ENCODE assay signal across 26 cellular contexts in genomic region chr13:41182231-41182630, GRCh38.
"Had no signal": no experiment of that assay in that cellular context is flagged by ENCODE, and none has a peak within 500 bp of the region (broad histone marks: within the 10 kb centered on the region; RNA-seq: fewer than 3 reads in every experiment).

No MANE protein-coding gene starts in this region.

- H3K27me3 ChIP-seq: adrenal gland, body of pancreas, dorsolateral prefrontal cortex, esophagus squamous epithelium had no signal

- H3K4me3 ChIP-seq: adrenal gland, body of pancreas, coronary artery, dorsolateral prefrontal cortex, esophagus squamous epithelium had no signal

- ATAC-seq: activated CD4-positive, alpha-beta T cell treated with anti-CD3 and anti-CD28 coated beads for 36 hours; activated CD8-positive, alpha-beta memory T cell treated with anti-CD3 and anti-CD28 coated beads, Interleukin-2, amount 10 ng/mL, durations not matched to agents 7 days and 5 days; activated CD8-positive, alpha-beta T cell treated with anti-CD3 and anti-CD28 coated beads, Interleukin-2, amount 10 ng/mL, durations not matched to agents 7 days and 5 days; activated naive CD8-positive, alpha-beta T cell treated with anti-CD3 and anti-CD28 coated beads, Interleukin-2, amount 50 U/mL, for 24 hours; body of pancreas had no signal

- H3K4me1 ChIP-seq: adrenal gland, body of pancreas, esophagus squamous epithelium had no signal

- FAIRE-seq: frontal cortex had no signal

- H3K9me3 ChIP-seq: adrenal gland, body of pancreas had no signal

- H3K27ac ChIP-seq: adrenal gland, body of pancreas, coronary artery, dorsolateral prefrontal cortex, esophagus squamous epithelium had no signal

- H3K36me3 ChIP-seq: adrenal gland, esophagus squamous epithelium had no signal

- DNase-seq: activated CD4-positive, alpha-beta memory T cell treated with anti-CD3 and anti-CD28 coated beads for 36 hours; activated CD4-positive, alpha-beta T cell treated with anti-CD3 and anti-CD28 coated beads for 36 hours; activated CD4-positive, alpha-beta T cell treated with anti-CD3 and anti-CD28 coated beads, Interleukin-2, amount 10 ng/mL, durations not matched to agents 24 days and 14 days; activated CD4-positive, CD25-positive, alpha-beta regulatory T cell; activated CD4-positive, CD25-positive, alpha-beta regulatory T cell treated with anti-CD3 and anti-CD28 coated beads, Interleukin-2, amount 50 U/mL, for 72 hours; activated CD8-positive, alpha-beta memory T cell treated with anti-CD3 and anti-CD28 coated beads, Interleukin-2, amount 10 ng/mL, durations not matched to agents 7 days and 5 days; activated CD8-positive, alpha-beta memory T cell treated with anti-CD3 and anti-CD28 coated beads, Interleukin-2, amount 50 U/mL, for 4 hours; activated CD8-positive, alpha-beta T cell treated with anti-CD3 and anti-CD28 coated beads, Interleukin-2, amount 10 ng/mL, durations not matched to agents 7 days and 5 days; activated effector memory CD4-positive, alpha-beta T cell treated with anti-CD3 and anti-CD28 coated beads, Interleukin-2, amount 50 U/mL, for 16 hours; activated naive CD4-positive, alpha-beta T cell treated with anti-CD3 and anti-CD28 coated beads for 36 hours; activated naive CD8-positive, alpha-beta T cell treated with anti-CD3 and anti-CD28 coated beads for 36 hours; activated naive CD8-positive, alpha-beta T cell treated with anti-CD3 and anti-CD28 coated beads, Interleukin-2, amount 50 U/mL, for 24 hours; activated T-cell treated with anti-CD3 and anti-CD28 coated beads, Interleukin-2, amount 50 U/mL, for 1 hour; activated T-cell treated with anti-CD3 and anti-CD28 coated beads, Interleukin-2, amount 50 U/mL, for 48 hours; adrenal gland; amygdala; aorta; body of pancreas; dorsolateral prefrontal cortex; effector memory CD4-positive, alpha-beta T cell; endodermal cell; esophagus squamous epithelium; head of caudate nucleus; T-helper 2 cell had no signal
